In genomic region chr9:471320-471719, GRCh38 we compare ENCODE assay signal across 11 cellular contexts. TPM values are rescaled to one million over a fixed set of nuclear protein-coding genes. Genes with fewer than 3 reads are reported as not detected.
DNase-seq lines count a peak whose midpoint lies in the region; ATAC-seq and TF ChIP-seq lines count a peak whose summit lies in the region.
"Had no signal": no experiment of that assay in that cellular context is flagged by ENCODE, and none has a peak within 500 bp of the region (broad histone marks: within the 10 kb centered on the region; RNA-seq: fewer than 3 reads in every experiment).

No MANE protein-coding gene starts in this region.

- no peaks in the 10 kb centered on the region for H3K9me3 Mint-ChIP-seq in CD8-positive, alpha-beta memory T cell
- H3K9me3 Mint-ChIP-seq in activated naive CD8-positive, alpha-beta T cell treated with anti-CD3 and anti-CD28 coated beads for 36 hours = no peaks in the 10 kb centered on the region
- peaks cover 0 to 3% (median 0%) of the 10 kb centered on the region in 11 donors for H3K9me3 Mint-ChIP-seq in naive thymus-derived CD4-positive, alpha-beta T cell

- no peak for TF ChIP-seq CTCF in KMS-11 (conservative IDR thresholded peaks at IDR 0.05; ENCODE audit: low read depth, low read length)

- H3K27ac ChIP-seq in CD8-positive, alpha-beta memory T cell (ENCODE audit: low read depth, low read length) = no peak overlapping the region
- H3K27ac ChIP-seq in KMS-11 (no peak overlapping the region), right cardiac atrium (ENCODE audit: low read length) (no peak overlapping the region)
- no peak overlapping the region for H3K27ac ChIP-seq in naive thymus-derived CD4-positive, alpha-beta T cell (ENCODE audit: low read depth, low read length)

- H3K4me2 ChIP-seq in KMS-11 = peak overlapping the region; percentile 98

- H3K4me3 ChIP-seq in CD8-positive, alpha-beta memory T cell (ENCODE audit: low read length) = no peak overlapping the region
- no peak overlapping the region for H3K4me3 ChIP-seq in KMS-11 (IDR thresholded peaks at IDR 0.05; ENCODE audit: insufficient read depth, low read depth, low read length)
- no peak overlapping the region for H3K4me3 ChIP-seq in naive thymus-derived CD4-positive, alpha-beta T cell (ENCODE audit: low read length)
- no peak overlapping the region for H3K4me3 ChIP-seq in right cardiac atrium (ENCODE audit: low read length)

- CTCF ChIA-PET in CD8-positive, alpha-beta memory T cell (lab: Charles Lee) = interaction anchor here (1.7 kb wide), 1 partner anchor 32 kb away, joined by 6 read pairs; no protein-coding TSS in a partner anchor
- CTCF ChIA-PET in naive thymus-derived CD4-positive, alpha-beta T cell (lab: Charles Lee) = interaction anchor here (1.5 kb wide), 1 partner anchor 32 kb away, joined by 5 read pairs; the partner anchor contains the start of gene KANK1

- peak overlapping the region in 6 of 7 donors; percentile 91 to 97 (median 93) for H3K4me3 Mint-ChIP-seq in CD8-positive, alpha-beta memory T cell
- H3K4me3 Mint-ChIP-seq in activated naive CD8-positive, alpha-beta T cell treated with anti-CD3 and anti-CD28 coated beads for 36 hours = peak overlapping the region; percentile 89
- H3K4me3 Mint-ChIP-seq in naive thymus-derived CD4-positive, alpha-beta T cell = peak overlapping the region in 9 of 10 donors; percentile 92 to 99 (median 97)

- no peaks in the 10 kb centered on the region for H4K20me1 ChIP-seq in KMS-11 (ENCODE audit: insufficient read depth)

- peaks cover 0 to 3% of the 10 kb centered on the region in 2 donors for H3K27me3 Mint-ChIP-seq in CD8-positive, alpha-beta memory T cell
- no peaks in the 10 kb centered on the region for H3K27me3 Mint-ChIP-seq in activated naive CD8-positive, alpha-beta T cell treated with anti-CD3 and anti-CD28 coated beads for 36 hours
- no peaks in the 10 kb centered on the region for H3K27me3 Mint-ChIP-seq in naive thymus-derived CD4-positive, alpha-beta T cell

- peak overlapping the region; percentile 55; the same call in 1 of the 2 replicates for H2AFZ ChIP-seq in KMS-11 (ENCODE audit: low read depth)

- no peak overlapping the region; the same call in 1 of the 2 replicates for H3K9ac ChIP-seq in KMS-11

- no peaks in the 10 kb centered on the region for H3K36me3 ChIP-seq in CD8-positive, alpha-beta memory T cell (ENCODE audit: insufficient read depth, low read length)
- H3K36me3 ChIP-seq in KMS-11 (ENCODE audit: insufficient read depth) = no peaks in the 10 kb centered on the region
- H3K36me3 ChIP-seq in naive thymus-derived CD4-positive, alpha-beta T cell (ENCODE audit: control insufficient read depth in 2 of 3, insufficient read depth in 3 of 3, low read length in 3 of 3) = no peaks in the 10 kb centered on the region

- no peak for DNase-seq in CD8-positive, alpha-beta memory T cell
- DNase-seq in activated naive CD8-positive, alpha-beta T cell treated with anti-CD3 and anti-CD28 coated beads for 36 hours = no peak
- no peak for DNase-seq in naive thymus-derived CD4-positive, alpha-beta T cell
- DNase-seq in right cardiac atrium (no peak), Right ventricle myocardium inferior (ENCODE audit: missing footprints) (no peak)
- DNase-seq: DMS153; NCI-H510A treated with DMSO at 0.1 percent for 48 hours; stimulated activated CD4-positive, alpha-beta T cell treated with anti-CD3 and anti-CD28 coated beads, Interleukin-15, amount 100 ng/mL, for 24 hours had no signal

- 81% methylated on average over 4 of the region's 4 CpGs for WGBS in right cardiac atrium

- H3K79me2 ChIP-seq in KMS-11 (ENCODE audit: insufficient read depth, low read depth) = no peaks in the 10 kb centered on the region; the same call in 1 of the 2 replicates

- peaks cover 22 to 29% (median 23%) of the 10 kb centered on the region in 3 donors for H3K4me1 Mint-ChIP-seq in CD8-positive, alpha-beta memory T cell
- H3K4me1 Mint-ChIP-seq in activated naive CD8-positive, alpha-beta T cell treated with anti-CD3 and anti-CD28 coated beads for 36 hours = peaks cover 24% of the 10 kb centered on the region
- H3K4me1 Mint-ChIP-seq in naive thymus-derived CD4-positive, alpha-beta T cell = peaks cover 17 to 32% (median 27%) of the 10 kb centered on the region in 7 donors

- intact Hi-C loops in naive thymus-derived CD4-positive, alpha-beta T cell (cut with micrococcal nuclease) = loop anchor here in 1 of 2 donors (2.0 kb wide), 1 partner anchor 199 kb away; no protein-coding TSS in a partner anchor
- intact Hi-C loops in right cardiac atrium (cut with DNase I) = no loop called here
- intact Hi-C loops in Right ventricle myocardium inferior (cut with DNase I) = loop anchor here (5.0 kb wide), 1 partner anchor 51 kb away; no protein-coding TSS in a partner anchor

- ATAC-seq in naive thymus-derived CD4-positive, alpha-beta T cell = no peak
- no peak for ATAC-seq in HG03442 (IDR thresholded peaks at IDR 0.05; ENCODE audit: unreplicated experiment)
- no peak for ATAC-seq in right cardiac atrium
- ATAC-seq in GM21717 (IDR thresholded peaks at IDR 0.05; ENCODE audit: unreplicated experiment) = no peak
- no peak for ATAC-seq in Right ventricle myocardium inferior

- peaks cover 0 to 9% (median 0%) of the 10 kb centered on the region in 3 donors for H3K36me3 Mint-ChIP-seq in CD8-positive, alpha-beta memory T cell
- H3K36me3 Mint-ChIP-seq in activated naive CD8-positive, alpha-beta T cell treated with anti-CD3 and anti-CD28 coated beads for 36 hours = peaks cover 11% of the 10 kb centered on the region
- H3K36me3 Mint-ChIP-seq in naive thymus-derived CD4-positive, alpha-beta T cell = peaks cover 0 to 11% (median 3%) of the 10 kb centered on the region in 5 donors

- H3K27me3 ChIP-seq in CD8-positive, alpha-beta memory T cell (ENCODE audit: insufficient read depth, low read length, poor library complexity, severe bottlenecking) = no peaks in the 10 kb centered on the region
- H3K27me3 ChIP-seq in KMS-11 (ENCODE audit: insufficient read depth, low read depth) (no peaks in the 10 kb centered on the region), right cardiac atrium (ENCODE audit: control insufficient read depth, insufficient read depth) (no peaks in the 10 kb centered on the region)
- no peaks in the 10 kb centered on the region for H3K27me3 ChIP-seq in naive thymus-derived CD4-positive, alpha-beta T cell (ENCODE audit: control insufficient read depth in 2 of 2, insufficient read depth in 2 of 2, low read length in 2 of 2)

- no peaks in the 10 kb centered on the region for H3K9me3 ChIP-seq in CD8-positive, alpha-beta memory T cell (ENCODE audit: low read length)
- no peaks in the 10 kb centered on the region for H3K9me3 ChIP-seq in naive thymus-derived CD4-positive, alpha-beta T cell (ENCODE audit: control insufficient read depth in 2 of 3, low read length in 3 of 3)
- no peaks in the 10 kb centered on the region for H3K9me3 ChIP-seq in right cardiac atrium (ENCODE audit: control insufficient read depth, low read length)

- H3K27ac Mint-ChIP-seq in CD8-positive, alpha-beta memory T cell = peak overlapping the region in 3 of 8 donors; percentile 50 to 61 (median 51)
- no peak overlapping the region for H3K27ac Mint-ChIP-seq in activated naive CD8-positive, alpha-beta T cell treated with anti-CD3 and anti-CD28 coated beads for 36 hours
- H3K27ac Mint-ChIP-seq in naive thymus-derived CD4-positive, alpha-beta T cell = peak overlapping the region in 4 of 9 donors; percentile 18 to 99 (median 62)

- POLR2A ChIA-PET in CD8-positive, alpha-beta memory T cell (lab: Charles Lee) = interaction anchor here (0.6 to 1.2 kb wide), 2 partner anchors 32 to 127 kb away, joined by 3 to 4 read pairs; no protein-coding TSS in a partner anchor
- POLR2A ChIA-PET in naive thymus-derived CD4-positive, alpha-beta T cell (lab: Charles Lee) = interaction anchor here (0.7 to 1.6 kb wide), 2 partner anchors 32 to 82 kb away, joined by 3 to 18 read pairs; partner anchors contain the start of gene KANK1

- H3K4me1 ChIP-seq in CD8-positive, alpha-beta memory T cell (ENCODE audit: insufficient read depth, low read length) = peaks cover 13% of the 10 kb centered on the region
- H3K4me1 ChIP-seq in KMS-11 (ENCODE audit: low read depth, poor library complexity, severe bottlenecking) (peaks cover 18% of the 10 kb centered on the region), right cardiac atrium (ENCODE audit: control insufficient read depth, insufficient read depth, low read length) (peaks cover 2% of the 10 kb centered on the region)
- peaks cover 0 to 6% of the 10 kb centered on the region in 2 donors for H3K4me1 ChIP-seq in naive thymus-derived CD4-positive, alpha-beta T cell (ENCODE audit: control insufficient read depth in 2 of 2, insufficient read depth in 2 of 2, low read length in 2 of 2)

RNA-seq across cellular contexts. Expression of gene KANK1, which starts 33.2 kb away (rescaled TPM):
- total RNA-seq in CD8-positive, alpha-beta memory T cell = 1 to 10 TPM; 2.9 to 3.4 TPM
- polyA plus RNA-seq in CD8-positive, alpha-beta memory T cell = 3.8 TPM
- 1 to 10 TPM; 4.4 to 5.1 TPM for total RNA-seq in activated naive CD8-positive, alpha-beta T cell treated with anti-CD3 and anti-CD28 coated beads for 36 hours
- 10 to 100 TPM in 3 of 5 experiments, 1 to 10 TPM in 2; 2.4 to 47.2 (median 21.5) TPM for total RNA-seq in naive thymus-derived CD4-positive, alpha-beta T cell
- 10 to 100 TPM in 1 of 2 donors, 1 to 10 TPM in 1; 9.3 to 29.8 TPM for polyA plus RNA-seq in naive thymus-derived CD4-positive, alpha-beta T cell
- total RNA-seq in right cardiac atrium (100 to 1,000 TPM; 135 to 178 (median 154) TPM), Right ventricle myocardium inferior (153 TPM)
- polyA plus RNA-seq in right cardiac atrium = 83.6 TPM
